ENCODE assay signal across 7 cellular contexts in the genomic region with DNA sequence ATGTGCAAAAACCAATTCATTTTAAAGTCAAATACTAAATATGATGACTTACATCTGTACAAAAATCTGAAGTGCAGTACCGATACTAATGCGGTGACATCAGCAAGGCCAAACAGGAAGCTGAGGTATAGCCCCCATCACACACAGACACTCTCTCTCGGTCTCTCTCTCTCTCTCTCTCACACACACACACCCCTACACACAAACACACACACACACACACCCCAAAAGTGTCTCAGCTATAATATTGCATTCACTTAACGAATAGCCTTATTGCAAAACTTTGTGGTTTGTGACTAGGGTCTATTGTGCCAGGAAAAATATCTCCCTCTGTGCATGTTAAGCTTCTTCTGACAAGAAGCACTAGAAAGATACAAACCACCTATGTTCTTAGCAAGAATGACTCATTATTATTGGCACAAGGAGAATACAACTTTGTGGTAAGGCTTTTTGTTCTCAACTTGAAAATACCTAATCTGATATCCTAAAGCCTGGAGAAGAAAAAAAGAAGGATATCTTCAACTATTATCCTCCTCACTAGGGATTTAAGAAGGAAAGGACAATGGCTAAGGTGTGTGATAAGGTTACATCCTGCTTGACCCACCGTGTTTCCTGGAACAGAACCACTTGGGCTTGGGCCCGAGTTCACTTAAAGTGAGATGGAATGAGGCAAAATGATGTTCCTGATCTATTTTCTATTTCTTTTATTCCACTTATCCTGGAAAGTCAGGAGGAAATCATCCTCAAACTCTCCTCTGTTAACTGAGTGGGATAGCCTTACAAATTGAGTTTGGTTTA.
A peak's percentile ranks its signal among the peaks of the same experiment; 100 is the strongest.
DNase-seq lines count a peak whose midpoint lies in the region; ATAC-seq and TF ChIP-seq lines count a peak whose summit lies in the region.

No MANE protein-coding gene starts in this region.

- DNase-seq in SK-N-MC (ENCODE audit: low read depth, low spot score) (peak; percentile 57), body of pancreas (peak in 1 of 4 donors; percentile 22), neural progenitor cell (ENCODE audit: low spot score) (no peak), NCI-H446 treated with DMSO at 0.1 percent for 48 hours (lab: John Stamatoyannopoulos, UW) (no peak), HAP-1 (ENCODE audit: low spot score in 2 of 2) (no peak)

- no peak overlapping the region for H3K27ac Mint-ChIP-seq in neural progenitor cell

- peak overlapping the region; percentile 77 for H2AFZ ChIP-seq in neural progenitor cell (replicated peaks)

- no peaks in the 10 kb centered on the region for H4K20me1 ChIP-seq in neural progenitor cell (ENCODE audit: low read depth)

- no peak overlapping the region for H3K4me3 Mint-ChIP-seq in neural progenitor cell

- H3K27me3 ChIP-seq in body of pancreas (no peaks in the 10 kb centered on the region), neural progenitor cell (no peaks in the 10 kb centered on the region), HAP-1 (ENCODE audit: low read depth) (no peaks in the 10 kb centered on the region)

- intact Hi-C loops in body of pancreas (cut with DNase I) = no loop called here

- no peaks in the 10 kb centered on the region for H3K9me3 ChIP-seq in SK-N-MC (ENCODE audit: low read depth, low read length)
- H3K9me3 ChIP-seq in body of pancreas = no peaks in the 10 kb centered on the region
- H3K9me3 ChIP-seq in neural progenitor cell (ENCODE audit: low read depth) = no peaks in the 10 kb centered on the region
- H3K9me3 ChIP-seq in HAP-1 = no peaks in the 10 kb centered on the region

- H3K4me1 ChIP-seq in body of pancreas (peaks cover 44% of the 10 kb centered on the region), neural progenitor cell (no peaks in the 10 kb centered on the region), HAP-1 (peaks cover 5% of the 10 kb centered on the region; the same call in 1 of the 2 replicates)

- no peaks in the 10 kb centered on the region for H3K9me3 Mint-ChIP-seq in neural progenitor cell

- ATAC-seq in GM18870 (IDR thresholded peaks at IDR 0.05; ENCODE audit: unreplicated experiment) (peak; percentile 87), HG02973 (IDR thresholded peaks at IDR 0.05; ENCODE audit: unreplicated experiment) (peak; percentile 96), body of pancreas (peak; percentile 47)

- H3K9ac ChIP-seq in SK-N-MC (ENCODE audit: insufficient read length) = peak overlapping the region; percentile 58
- no peak overlapping the region for H3K9ac ChIP-seq in neural progenitor cell

- WGBS in body of pancreas, 2 donors = 59 to 73% methylated on average over 6 of the region's 6 CpGs

- H3K4me3 ChIP-seq in SK-N-MC = peak overlapping the region; percentile 55
- H3K4me3 ChIP-seq in body of pancreas = no peak overlapping the region
- no peak overlapping the region for H3K4me3 ChIP-seq in neural progenitor cell
- no peak overlapping the region for H3K4me3 ChIP-seq in HAP-1

- H3F3A ChIP-seq in neural progenitor cell (ENCODE audit: low read depth) = no peaks in the 10 kb centered on the region

- H3K27ac ChIP-seq in SK-N-MC (peak overlapping the region; percentile 96), body of pancreas (peak overlapping the region; percentile 13 to 69 (median 32)), neural progenitor cell (no peak overlapping the region)

- no peaks in the 10 kb centered on the region for H3K27me3 Mint-ChIP-seq in neural progenitor cell (ENCODE audit: insufficient read depth, low read depth)

- peaks cover 29% of the 10 kb centered on the region for H3K36me3 ChIP-seq in SK-N-MC (ENCODE audit: insufficient read depth, low read length)
- H3K36me3 ChIP-seq in body of pancreas (replicated peaks in 1 of 2; ENCODE audit: insufficient read depth in 1 of 2, low read depth in 2 of 2) = no peaks in the 10 kb centered on the region
- H3K36me3 ChIP-seq in neural progenitor cell = no peaks in the 10 kb centered on the region
- H3K36me3 ChIP-seq in HAP-1 (replicated peaks) = no peaks in the 10 kb centered on the region

- H3K36me3 Mint-ChIP-seq in neural progenitor cell = no peaks in the 10 kb centered on the region

- in situ Hi-C loops in HAP-1 (cut with MboI; ENCODE audit: low sequenced_read_pairs) = no loop called here

- no peaks in the 10 kb centered on the region for H3K4me1 Mint-ChIP-seq in neural progenitor cell

- no peaks in the 10 kb centered on the region for H3K79me2 ChIP-seq in neural progenitor cell (ENCODE audit: low read depth)

- TF ChIP-seq CTCF in body of pancreas (IDR thresholded peaks at IDR 0.05) (no peak), neural progenitor cell (IDR thresholded peaks at IDR 0.05) (no peak)

- no peak for TF ChIP-seq POLR2A in body of pancreas (IDR thresholded peaks at IDR 0.05)

- no peak overlapping the region for H3K4me2 ChIP-seq in neural progenitor cell
